Comparison of ENCODE assay signal across 14 cellular contexts in genomic region chr9:4016789-4017188, GRCh38.
DNase-seq lines count a peak whose midpoint lies in the region; ATAC-seq lines count a peak whose summit lies in the region.
"Had no signal": no experiment of that assay in that cellular context is flagged by ENCODE, and none has a peak within 500 bp of the region (broad histone marks: within the 10 kb centered on the region; RNA-seq: fewer than 3 reads in every experiment).

No MANE protein-coding gene starts in this region.

- no peaks in the 10 kb centered on the region for H3K9me3 Mint-ChIP-seq in activated naive CD4-positive, alpha-beta T cell treated with anti-CD3 and anti-CD28 coated beads, Interleukin-2, amount 50 U/mL, for 72 hours
- H3K9me3 Mint-ChIP-seq: CD8-positive, alpha-beta memory T cell had no signal

- no peak for ATAC-seq in activated naive CD4-positive, alpha-beta T cell treated with anti-CD3 and anti-CD28 coated beads, Interleukin-2, amount 50 U/mL, for 72 hours
- no peak for ATAC-seq in GM18870 (IDR thresholded peaks at IDR 0.05; ENCODE audit: unreplicated experiment)

- no peak overlapping the region for H3K27ac Mint-ChIP-seq in activated naive CD4-positive, alpha-beta T cell treated with anti-CD3 and anti-CD28 coated beads, Interleukin-2, amount 50 U/mL, for 72 hours
- H3K27ac Mint-ChIP-seq: CD8-positive, alpha-beta memory T cell had no signal

- H3K36me3 Mint-ChIP-seq in activated naive CD4-positive, alpha-beta T cell treated with anti-CD3 and anti-CD28 coated beads, Interleukin-2, amount 50 U/mL, for 72 hours, result no peaks in the 10 kb centered on the region
- H3K36me3 Mint-ChIP-seq: CD8-positive, alpha-beta memory T cell had no signal

- DNase-seq in NCI-H2171 treated with DMSO at 0.1 percent for 48 hours (lab: John Stamatoyannopoulos, UW), result peak; percentile 33
- DNase-seq in NCI-H2171 (lab: John Stamatoyannopoulos, UW), result no peak
- DNase-seq in NCI-H524 (lab: John Stamatoyannopoulos, UW), result peak; percentile 52 to 86
- DNase-seq in globus pallidus (ENCODE audit: low spot score), result peak; percentile 3
- DNase-seq in activated naive CD4-positive, alpha-beta T cell treated with anti-CD3 and anti-CD28 coated beads, Interleukin-2, amount 50 U/mL, for 72 hours (ENCODE audit: low spot score in 2 of 2), result no peak
- DNase-seq in amygdala (lab: John Stamatoyannopoulos, UW), result no peak
- DNase-seq: 8988T; AML-193; Caco-2; CD8-positive, alpha-beta memory T cell; DND-41; GDM1; HCEC 1CT had no signal

Comparison
In these comparisons a context has a peak if more than half of its experiments do, and no peak if none do; other contexts are left out.
1. DNase-seq: peak in NCI-H2171 treated with DMSO at 0.1 percent for 48 hours (single experiment), NCI-H524 (2 of 2) and globus pallidus (single experiment); none in NCI-H2171 (single experiment), activated naive CD4-positive, alpha-beta T cell treated with anti-CD3 and anti-CD28 coated beads, Interleukin-2, amount 50 U/mL, for 72 hours (0 of 2) and amygdala (0 of 56).